ENCODE assay signal across 1 cellular context in the genomic region with DNA sequence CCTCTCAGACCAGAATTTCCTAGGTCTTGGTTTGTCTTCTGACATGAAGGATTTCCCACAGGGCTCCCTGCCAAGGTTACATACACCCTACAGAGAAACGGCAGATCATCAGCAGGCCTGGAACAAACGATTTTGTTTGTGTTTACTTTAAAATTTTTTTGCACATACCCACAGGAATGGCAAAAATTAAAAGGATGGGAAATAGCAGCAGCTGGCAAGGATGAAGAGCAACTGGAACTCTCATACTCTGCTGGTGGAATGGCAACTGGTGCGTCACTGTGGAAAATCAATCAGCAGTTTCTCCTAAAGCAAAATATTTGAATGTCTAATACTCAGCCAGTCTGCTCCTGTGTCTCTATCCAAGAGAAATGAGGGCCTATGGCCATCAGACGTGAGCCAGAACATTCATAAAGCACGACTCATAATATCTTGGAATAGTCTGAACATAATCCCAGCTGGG.
TF ChIP-seq lines count a peak whose summit lies in the region.

No MANE protein-coding gene starts in this region.

TF ChIP-seq in IMR-90, 13 proteins besides CTCF, POLR2A, EP300 and RAD21:
- TF ChIP-seq USF2 (IDR thresholded peaks at IDR 0.05; ENCODE audit: low read depth, low read length) (no peak), SMC3 (IDR thresholded peaks at IDR 0.05; ENCODE audit: low read depth, low read length) (no peak), BHLHE40 (IDR thresholded peaks at IDR 0.05; ENCODE audit: low read depth, low read length) (no peak), MXI1 (IDR thresholded peaks at IDR 0.05; ENCODE audit: borderline replicate concordance, low read depth, low read length) (no peak), FOS (IDR thresholded peaks at IDR 0.05; ENCODE audit: low read depth, low read length) (peak; percentile 3; the same call in 1 of the 2 replicates), MAZ (IDR thresholded peaks at IDR 0.05; ENCODE audit: borderline replicate concordance, low read depth, low read length) (no peak), NFE2L2 (IDR thresholded peaks at IDR 0.05; ENCODE audit: low read depth, low read length) (no peak), RFX5 (IDR thresholded peaks at IDR 0.05; ENCODE audit: low read depth, low read length) (peak; percentile 48; the same call in 1 of the 2 replicates), RCOR1 (IDR thresholded peaks at IDR 0.05; ENCODE audit: insufficient replicate concordance, low read length) (peak; percentile 91), CHD1 (IDR thresholded peaks at IDR 0.05; ENCODE audit: low read depth, low read length) (no peak), MAFK (IDR thresholded peaks at IDR 0.05; ENCODE audit: low read depth, low read length) (no peak)
TF ChIP-seq in IMR-90: peak in this region for 3.
